ENCODE assay signal across 1 cellular context in the genomic region with DNA sequence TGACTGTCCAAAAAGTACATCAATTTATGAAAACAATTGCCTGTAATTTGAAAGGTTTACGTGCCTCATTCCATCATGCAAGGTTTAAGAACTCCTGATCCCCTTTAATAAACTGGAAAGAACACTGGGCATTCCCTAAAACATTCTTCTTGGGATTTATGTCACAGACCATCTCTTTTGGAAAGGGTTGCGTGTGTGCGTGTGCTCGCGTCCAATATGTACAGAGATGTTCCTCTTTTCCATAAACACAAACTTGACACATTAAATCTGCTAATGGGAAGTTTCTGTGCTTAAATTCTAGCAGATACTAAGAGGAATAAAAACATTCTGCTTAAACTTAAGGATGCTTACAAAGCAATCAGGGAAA.
TF ChIP-seq lines count a peak whose summit lies in the region.

No MANE protein-coding gene starts in this region.

TF ChIP-seq in HepG2, 621 proteins besides CTCF, POLR2A, EP300 and RAD21 (continued from another document):
- TF ChIP-seq ZFP91 (CRISPR knock-in tag; IDR thresholded peaks at IDR 0.05; ENCODE audit: borderline replicate concordance) = no peak
- no peak for TF ChIP-seq TCF7 (IDR thresholded peaks at IDR 0.05; ENCODE audit: low read depth)
- no peak for TF ChIP-seq NR2F2 (IDR thresholded peaks at IDR 0.05; ENCODE audit: borderline replicate concordance, low read depth)
- no peak for TF ChIP-seq FOSL2 (CRISPR knock-in tag; IDR thresholded peaks at IDR 0.05)
- TF ChIP-seq NCOA1 (CRISPR knock-in tag; IDR thresholded peaks at IDR 0.05) = no peak
- TF ChIP-seq HIVEP1 (CRISPR knock-in tag; IDR thresholded peaks at IDR 0.05) = no peak
- TF ChIP-seq ZNF850 (CRISPR knock-in tag; conservative IDR thresholded peaks at IDR 0.05) = no peak
